10 cellular contexts compared by ENCODE assay signal in genomic region chr12:125185311-125185739, GRCh38. TPM values are rescaled to one million over a fixed set of nuclear protein-coding genes. Genes with fewer than 3 reads are reported as not detected.
DNase-seq lines count a peak whose midpoint lies in the region; TF ChIP-seq lines count a peak whose summit lies in the region.
"Had no signal": no experiment of that assay in that cellular context is flagged by ENCODE, and none has a peak within 500 bp of the region (broad histone marks: within the 10 kb centered on the region; RNA-seq: fewer than 3 reads in every experiment).

No MANE protein-coding gene starts in this region.

- H3K4me1 ChIP-seq in ACC112 (ENCODE audit: control insufficient read depth, insufficient read depth, low read length, unreplicated experiment) (no peaks in the 10 kb centered on the region), HUES64 (ENCODE audit: insufficient read depth, low read length) (peaks cover 40% of the 10 kb centered on the region), uterus (peaks cover 0 to 13% of the 10 kb centered on the region in 2 donors)

- peak overlapping the region; percentile 75 for H3K9ac ChIP-seq in HUES64 (ENCODE audit: low read depth, low read length)

- DNase-seq in ecto neural progenitor cell (ENCODE audit: low spot score) (peak; percentile 84), left kidney (ENCODE audit: low read depth, low spot score) (peak; percentile 43), SHP77 (lab: John Stamatoyannopoulos, UW) (no peak), kidney tubule cell (ENCODE audit: low spot score) (no peak), SKM-1 (lab: John Stamatoyannopoulos, UW; ENCODE audit: unreplicated experiment) (no peak), uterus (no peak)

- H2AFZ ChIP-seq in ACC112 (ENCODE audit: low read length, unreplicated experiment): no peak overlapping the region

- H3K9me3 ChIP-seq in HUES64 (ENCODE audit: insufficient read depth, low read depth, low read length) (no peaks in the 10 kb centered on the region), uterus (no peaks in the 10 kb centered on the region)

- TF ChIP-seq CTCF in uterus (IDR thresholded peaks at IDR 0.05): no peak

- no peaks in the 10 kb centered on the region for H3K79me2 ChIP-seq in ACC112 (ENCODE audit: control insufficient read depth, insufficient read depth, low read length, unreplicated experiment)

- WGBS in HUES64: under 1% methylated on average over 21 of the region's 21 CpGs

- no peak for TF ChIP-seq POLR2A in uterus (IDR thresholded peaks at IDR 0.05)

- H3K36me3 ChIP-seq in ACC112 (ENCODE audit: insufficient read depth, low read length) (no peaks in the 10 kb centered on the region), HUES64 (ENCODE audit: insufficient read depth, low read length) (no peaks in the 10 kb centered on the region), uterus (no peaks in the 10 kb centered on the region)

- H3K4me3 ChIP-seq in ACC112 (ENCODE audit: low read depth, low read length) (peak overlapping the region; percentile 51; the same call in 1 of the 2 replicates), HUES64 (ENCODE audit: low read length) (peak overlapping the region; percentile 73), uterus (no peak overlapping the region)

- H3K27me3 ChIP-seq in ACC112 (ENCODE audit: insufficient read depth, low read length): peaks cover 73% of the 10 kb centered on the region
- peaks cover 52% of the 10 kb centered on the region for H3K27me3 ChIP-seq in HUES64 (ENCODE audit: insufficient read depth, low read length)
- H3K27me3 ChIP-seq in uterus: peaks cover 0 to 25% of the 10 kb centered on the region in 2 donors

- intact Hi-C loops in uterus (cut with DNase I; ENCODE audit: low total_unique reads): no loop called here

- H3K27ac ChIP-seq in ACC112 (ENCODE audit: low read depth, low read length): no peak overlapping the region
- H3K27ac ChIP-seq in HUES64 (ENCODE audit: low read depth, low read length): peak overlapping the region; percentile 74; the same call in 1 of the 2 replicates
- H3K27ac ChIP-seq in uterus: no peak overlapping the region
- H3K27ac ChIP-seq: VCaP had no signal

RNA-seq across cellular contexts. Expression of gene TMEM132B, which starts 0.9 kb away (rescaled TPM):
- polyA plus RNA-seq in HUES64 (2013, experiment 1 of 2): 26.2 TPM
- 26.8 TPM for polyA plus RNA-seq in HUES64 (2013, experiment 2 of 2)
- total RNA-seq in uterus: 1 to 10 TPM in 2 of 4 donors, under 1 TPM in 1, not detected in 1; 0.29 to 3.3 (median 2.0) TPM
- polyA plus RNA-seq: CD14-positive monocyte had no signal

Comparison
In these comparisons a context has a peak if more than half of its experiments do, and no peak if none do; other contexts are left out.
1. H3K4me3 ChIP-seq: peak in ACC112 (single experiment) and HUES64 (single experiment); none in uterus (0 of 2).
2. DNase-seq: peak in ecto neural progenitor cell (single experiment) and left kidney (single experiment); none in SHP77 (0 of 2), kidney tubule cell (single experiment), SKM-1 (single experiment) and uterus (0 of 2).